Comparison of ENCODE assay signal across 1 cellular context in the genomic region with DNA sequence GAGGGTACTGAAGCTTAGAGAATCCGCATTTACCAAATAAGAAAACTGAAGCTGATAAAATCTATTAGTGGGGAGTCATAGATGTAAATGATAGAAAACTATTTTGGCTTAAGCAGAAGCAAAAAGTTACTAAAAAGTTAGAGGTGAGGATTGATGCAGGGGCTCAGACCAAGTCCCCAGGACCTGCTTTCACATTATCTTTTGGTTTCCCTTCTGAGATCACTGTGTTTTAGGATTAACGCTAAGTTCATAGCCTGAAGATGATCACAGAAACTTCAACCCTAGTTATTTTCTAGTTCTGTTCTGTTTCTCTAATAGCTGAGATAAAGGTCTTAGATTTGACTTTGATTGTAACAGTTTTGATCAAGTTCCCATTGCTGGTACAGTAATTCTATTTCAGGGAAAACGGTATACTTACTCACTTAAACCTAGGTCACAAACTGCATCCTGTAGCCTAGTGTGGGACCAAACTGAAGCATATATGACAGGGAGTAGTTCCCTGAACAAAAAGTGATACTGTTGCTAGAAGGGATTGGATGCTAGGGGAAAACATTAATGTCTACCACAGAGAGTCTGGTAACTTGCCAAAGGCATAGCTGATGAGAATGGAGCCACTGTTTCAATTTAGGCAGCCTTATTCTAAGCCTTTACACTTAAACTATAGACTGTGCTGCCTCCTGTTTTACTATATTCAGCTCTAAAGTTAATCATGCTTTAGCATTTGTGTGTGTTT.
TF ChIP-seq lines count a peak whose summit lies in the region.

No MANE protein-coding gene starts in this region.

TF ChIP-seq in IMR-90, 13 proteins besides CTCF, POLR2A, EP300 and RAD21 (continued from another document):
- TF ChIP-seq, protein P1, sequence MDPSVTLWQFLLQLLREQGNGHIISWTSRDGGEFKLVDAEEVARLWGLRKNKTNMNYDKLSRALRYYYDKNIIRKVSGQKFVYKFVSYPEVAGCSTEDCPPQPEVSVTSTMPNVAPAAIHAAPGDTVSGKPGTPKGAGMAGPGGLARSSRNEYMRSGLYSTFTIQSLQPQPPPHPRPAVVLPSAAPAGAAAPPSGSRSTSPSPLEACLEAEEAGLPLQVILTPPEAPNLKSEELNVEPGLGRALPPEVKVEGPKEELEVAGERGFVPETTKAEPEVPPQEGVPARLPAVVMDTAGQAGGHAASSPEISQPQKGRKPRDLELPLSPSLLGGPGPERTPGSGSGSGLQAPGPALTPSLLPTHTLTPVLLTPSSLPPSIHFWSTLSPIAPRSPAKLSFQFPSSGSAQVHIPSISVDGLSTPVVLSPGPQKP (IDR thresholded peaks at IDR 0.05; ENCODE audit: borderline replicate concordance, low read depth, low read length): no peak
- TF ChIP-seq RFX5 (IDR thresholded peaks at IDR 0.05; ENCODE audit: low read depth, low read length) (no peak), MAFK (IDR thresholded peaks at IDR 0.05; ENCODE audit: low read depth, low read length) (no peak)
